Comparison of ENCODE assay signal across 7 cellular contexts in genomic region chr19:41322451-41322850, GRCh38. TPM values are rescaled to one million over a fixed set of nuclear protein-coding genes. Genes with fewer than 3 reads are reported as not detected.
DNase-seq lines count a peak whose midpoint lies in the region; TF ChIP-seq lines count a peak whose summit lies in the region.
"Had no signal": no experiment of that assay in that cellular context is flagged by ENCODE, and none has a peak within 500 bp of the region (broad histone marks: within the 10 kb centered on the region; RNA-seq: fewer than 3 reads in every experiment).

No MANE protein-coding gene starts in this region.

- no peak for TF ChIP-seq EP300 in stomach (IDR thresholded peaks at IDR 0.05)

- no peak overlapping the region for H2AFZ ChIP-seq in fibroblast of lung (ENCODE audit: low read length)

- peak overlapping the region; percentile 74 for H3K9ac ChIP-seq in fibroblast of lung (ENCODE audit: insufficient read depth, low read length)

- intact Hi-C loops in stomach (cut with DNase I; ENCODE audit: low total_unique reads) = no loop called here

- H3K4me3 Mint-ChIP-seq in T-helper 1 cell treated with Interleukin-12 subunit alpha and Interleukin-12 subunit beta and Interleukin-4 antibody, amounts not matched to agents 30 μg/mL and 1 μg/mL, for 36 hours = no peak overlapping the region

- TF ChIP-seq CTCF in fibroblast of lung (conservative IDR thresholded peaks at IDR 0.05 in 1 of 2, IDR thresholded peaks at IDR 0.05 in 1 of 2; ENCODE audit: low read depth in 1 of 2, low read length in 2 of 2) = no peak
- TF ChIP-seq CTCF in stomach (IDR thresholded peaks at IDR 0.05) = no peak

- POLR2A ChIA-PET in HEK293T (lab: Yijun Ruan, JAX) = interaction anchor here (1.0 to 1.1 kb wide), 2 partner anchors 30 to 59 kb away, joined by 3 to 4 read pairs; no protein-coding TSS in a partner anchor

- no peaks in the 10 kb centered on the region for H3K9me3 Mint-ChIP-seq in T-helper 1 cell treated with Interleukin-12 subunit alpha and Interleukin-12 subunit beta and Interleukin-4 antibody, amounts not matched to agents 30 μg/mL and 1 μg/mL, for 36 hours

- WGBS in stomach, 5 donors = 84 to 93% (median 89%) methylated on average over 9 to 11 of the region's 11 CpGs

- H3K36me3 ChIP-seq in fibroblast of lung (ENCODE audit: control insufficient read depth, insufficient read depth, low read length) (peaks cover 12% of the 10 kb centered on the region), stomach (peaks cover 26 to 56% (median 50%) of the 10 kb centered on the region in 4 donors)

- TF ChIP-seq POLR2A in stomach (IDR thresholded peaks at IDR 0.05) = no peak

- no peaks in the 10 kb centered on the region for H3K79me2 ChIP-seq in fibroblast of lung (ENCODE audit: control insufficient read depth, insufficient read depth, low read length)

- no peaks in the 10 kb centered on the region for H3K27me3 Mint-ChIP-seq in T-helper 1 cell treated with Interleukin-12 subunit alpha and Interleukin-12 subunit beta and Interleukin-4 antibody, amounts not matched to agents 30 μg/mL and 1 μg/mL, for 36 hours (ENCODE audit: low read depth)

- no peaks in the 10 kb centered on the region for H4K20me1 ChIP-seq in fibroblast of lung (ENCODE audit: control insufficient read depth, extremely low read depth, insufficient read depth, low read length)

- H3K4me1 Mint-ChIP-seq in T-helper 1 cell treated with Interleukin-12 subunit alpha and Interleukin-12 subunit beta and Interleukin-4 antibody, amounts not matched to agents 30 μg/mL and 1 μg/mL, for 36 hours (ENCODE audit: low read depth) = peaks cover 26% of the 10 kb centered on the region

- CTCF ChIA-PET in HEK293T (lab: Yijun Ruan, JAX) = interaction anchor here (1.4 to 1.6 kb wide), 2 partner anchors 14 to 30 kb away, joined by 4 to 5 read pairs; no protein-coding TSS in a partner anchor

- H3K36me3 Mint-ChIP-seq in T-helper 1 cell treated with Interleukin-12 subunit alpha and Interleukin-12 subunit beta and Interleukin-4 antibody, amounts not matched to agents 30 μg/mL and 1 μg/mL, for 36 hours (ENCODE audit: low read depth) = peaks cover 42% of the 10 kb centered on the region

- H3K4me2 ChIP-seq in fibroblast of lung (ENCODE audit: extremely low read depth, insufficient read depth, low read length) = peak overlapping the region; percentile 77

- H3K27me3 ChIP-seq in fibroblast of lung (ENCODE audit: control insufficient read depth, insufficient read depth, low read length) = no peaks in the 10 kb centered on the region
- no peaks in the 10 kb centered on the region for H3K27me3 ChIP-seq in stomach

- no peak for DNase-seq in T-helper 1 cell
- no peak for DNase-seq in fibroblast of lung (ENCODE audit: low read depth in 2 of 2)
- no peak for DNase-seq in stomach
- no peak for DNase-seq in HEK293T (ENCODE audit: extremely low spot score)
- no peak for DNase-seq in NCI-H1930 (lab: John Stamatoyannopoulos, UW)
- DNase-seq: activated CD4-positive, alpha-beta T cell treated with anti-CD3 and anti-CD28 coated beads, Interleukin-2, amount 50 U/mL, for 1 hour had no signal

- H3K4me1 ChIP-seq in fibroblast of lung (ENCODE audit: control insufficient read depth, extremely low read depth, insufficient read depth, low read length) = peaks cover 52% of the 10 kb centered on the region
- peaks cover 58 to 66% (median 64%) of the 10 kb centered on the region in 4 donors for H3K4me1 ChIP-seq in stomach

- peak overlapping the region; percentile 59 for H3K27ac Mint-ChIP-seq in T-helper 1 cell treated with Interleukin-12 subunit alpha and Interleukin-12 subunit beta and Interleukin-4 antibody, amounts not matched to agents 30 μg/mL and 1 μg/mL, for 36 hours

- H3K27ac ChIP-seq in fibroblast of lung (ENCODE audit: insufficient read depth, low read length) = peak overlapping the region; percentile 97
- peak overlapping the region; percentile 80 to 91 (median 87) for H3K27ac ChIP-seq in stomach

- H3K4me3 ChIP-seq in fibroblast of lung (replicated peaks in 1 of 4; ENCODE audit: control extremely low read depth in 1 of 4, insufficient read depth in 1 of 4, low read depth in 3 of 4, low read length in 4 of 4) (no peak overlapping the region), stomach (no peak overlapping the region)

- H3K9me3 ChIP-seq in fibroblast of lung (ENCODE audit: control insufficient read depth, insufficient read depth, low read depth, low read length) = no peaks in the 10 kb centered on the region
- no peaks in the 10 kb centered on the region for H3K9me3 ChIP-seq in stomach

TF ChIP-seq in HEK293T, 16 proteins besides CTCF, POLR2A, EP300 and RAD21:
- no peak for TF ChIP-seq ELF4 (IDR thresholded peaks at IDR 0.05)
- TF ChIP-seq BHLHE40 (IDR thresholded peaks at IDR 0.05; ENCODE audit: borderline replicate concordance) = no peak
- no peak for TF ChIP-seq ZNF384 (IDR thresholded peaks at IDR 0.05)
- no peak for TF ChIP-seq HDGF (IDR thresholded peaks at IDR 0.05; ENCODE audit: borderline replicate concordance)
- no peak for TF ChIP-seq TARDBP (IDR thresholded peaks at IDR 0.05)
- TF ChIP-seq NFRKB (IDR thresholded peaks at IDR 0.05) = no peak
- TF ChIP-seq FOXA1 (IDR thresholded peaks at IDR 0.05) = no peak
- TF ChIP-seq L3MBTL2 (conservative IDR thresholded peaks at IDR 0.05) = no peak
- TF ChIP-seq CTBP1 (IDR thresholded peaks at IDR 0.05; ENCODE audit: borderline replicate concordance) = no peak
- no peak for TF ChIP-seq FOXK2 (IDR thresholded peaks at IDR 0.05)
- TF ChIP-seq SUZ12 (IDR thresholded peaks at IDR 0.05) = no peak
- no peak for TF ChIP-seq ARNT (IDR thresholded peaks at IDR 0.05)
- no peak for TF ChIP-seq LEF1 (IDR thresholded peaks at IDR 0.05; ENCODE audit: borderline replicate concordance)
- TF ChIP-seq FOXM1 (IDR thresholded peaks at IDR 0.05; ENCODE audit: borderline replicate concordance) = no peak
- TF ChIP-seq SP1 (IDR thresholded peaks at IDR 0.05) = no peak
- TF ChIP-seq, protein P1, sequence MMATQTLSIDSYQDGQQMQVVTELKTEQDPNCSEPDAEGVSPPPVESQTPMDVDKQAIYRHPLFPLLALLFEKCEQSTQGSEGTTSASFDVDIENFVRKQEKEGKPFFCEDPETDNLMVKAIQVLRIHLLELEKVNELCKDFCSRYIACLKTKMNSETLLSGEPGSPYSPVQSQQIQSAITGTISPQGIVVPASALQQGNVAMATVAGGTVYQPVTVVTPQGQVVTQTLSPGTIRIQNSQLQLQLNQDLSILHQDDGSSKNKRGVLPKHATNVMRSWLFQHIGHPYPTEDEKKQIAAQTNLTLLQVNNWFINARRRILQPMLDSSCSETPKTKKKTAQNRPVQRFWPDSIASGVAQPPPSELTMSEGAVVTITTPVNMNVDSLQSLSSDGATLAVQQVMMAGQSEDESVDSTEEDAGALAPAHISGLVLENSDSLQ (IDR thresholded peaks at IDR 0.05) = no peak

RNA-seq across cellular contexts. Expression of gene CCDC97, which starts 12.5 kb away (rescaled TPM):
- 5.9 and 7.8 TPM in 2 replicates for total RNA-seq in fibroblast of lung
- 6.3 and 9.9 TPM in 2 replicates for polyA plus RNA-seq in fibroblast of lung
- polyA plus RNA-seq in fibroblast of lung (2012) = 14.8 and 18.5 TPM in 2 replicates
- polyA minus RNA-seq in fibroblast of lung (ENCODE audit: low replicate concordance) = 23.9 and 35.2 TPM in 2 replicates
- 10 to 100 TPM in 3 of 5 donors, 1 to 10 TPM in 2; 2.2 to 62.6 (median 19.7) TPM for total RNA-seq in stomach
- polyA plus RNA-seq in stomach = 10 to 100 TPM in 2 of 3 donors, 1 to 10 TPM in 1; 9.8 to 13.7 (median 13.0) TPM

RNA-seq across cellular contexts. Expression of gene TGFB1, which starts 31.3 kb away (rescaled TPM):
- total RNA-seq in fibroblast of lung (6.7 and 14.4 TPM in 2 replicates), stomach (10 to 100 TPM in 3 of 5 donors, 1 to 10 TPM in 2; 1.3 to 54.3 (median 13.6) TPM)
- polyA plus RNA-seq in fibroblast of lung (4.2 and 6.6 TPM in 2 replicates), stomach (10 to 100 TPM; 10.2 to 15.6 (median 15.4) TPM)
- 40.5 and 59.2 TPM in 2 replicates for polyA plus RNA-seq in fibroblast of lung (2012)
- polyA minus RNA-seq in fibroblast of lung (ENCODE audit: low replicate concordance) = 43.0 and 58.8 TPM in 2 replicates

RNA-seq across cellular contexts. Expression of gene B9D2, which starts 41.5 kb away (rescaled TPM):
- total RNA-seq in fibroblast of lung (4.1 and 5.3 TPM in 2 replicates), stomach (10 to 100 TPM in 1 of 5 donors, 1 to 10 TPM in 2, under 1 TPM in 1, not detected in 1; 0.58 to 20.3 (median 5.3) TPM)
- polyA plus RNA-seq in fibroblast of lung (2.3 and 3.3 TPM in 2 replicates), stomach (10 to 100 TPM in 2 of 3 donors, 1 to 10 TPM in 1; 9.2 to 17.4 (median 10.7) TPM)
- polyA plus RNA-seq in fibroblast of lung (2012) = 6.4 and 7.6 TPM in 2 replicates
- polyA minus RNA-seq in fibroblast of lung (ENCODE audit: low replicate concordance) = 0.82 and 9.1 TPM in 2 replicates

RNA-seq across cellular contexts. Expression of gene TMEM91, which starts 53.9 kb away (rescaled TPM):
- 9.7 and 10.8 TPM in 2 replicates for total RNA-seq in fibroblast of lung
- polyA plus RNA-seq in fibroblast of lung = 1.4 and 3.7 TPM in 2 replicates
- polyA plus RNA-seq in fibroblast of lung (2012) = 3.3 and 6.1 TPM in 2 replicates
- polyA minus RNA-seq in fibroblast of lung (ENCODE audit: low replicate concordance) = 6.4 and 11.5 TPM in 2 replicates
- 10 to 100 TPM in 2 of 5 donors, 1 to 10 TPM in 3; 2.3 to 76.3 (median 8.2) TPM for total RNA-seq in stomach
- 10 to 100 TPM; 14.8 to 33.9 (median 22.4) TPM for polyA plus RNA-seq in stomach

RNA-seq across cellular contexts. Expression of gene HNRNPUL1, which starts 58.3 kb away (rescaled TPM):
- total RNA-seq in fibroblast of lung (47.3 and 58.1 TPM in 2 replicates), stomach (100 to 1,000 TPM in 3 of 5 donors, 10 to 100 TPM in 2; 47.8 to 319 (median 104) TPM)
- polyA plus RNA-seq in fibroblast of lung (36.4 and 60.4 TPM in 2 replicates), stomach (10 to 100 TPM; 64.2 to 89.0 (median 84.0) TPM)
- polyA plus RNA-seq in fibroblast of lung (2012) = 121 and 163 TPM in 2 replicates
- 123 and 228 TPM in 2 replicates for polyA minus RNA-seq in fibroblast of lung (ENCODE audit: low replicate concordance)
